Comparison of ENCODE assay signal across 8 cellular contexts in genomic region chr4:153248641-153249198, GRCh38. TPM values are rescaled to one million over a fixed set of nuclear protein-coding genes. Genes with fewer than 3 reads are reported as not detected.
DNase-seq lines count a peak whose midpoint lies in the region; ATAC-seq and TF ChIP-seq lines count a peak whose summit lies in the region.

No MANE protein-coding gene starts in this region.

- no peak overlapping the region for H3K27ac Mint-ChIP-seq in activated CD4-positive, alpha-beta T cell treated with anti-CD3 and anti-CD28 coated beads, Interleukin-2, amount 10 ng/mL, durations not matched to agents 24 days and 14 days

- H3K4me3 Mint-ChIP-seq in activated CD4-positive, alpha-beta T cell treated with anti-CD3 and anti-CD28 coated beads, Interleukin-2, amount 10 ng/mL, durations not matched to agents 24 days and 14 days, result peak overlapping the region; percentile 89

- H3K27me3 ChIP-seq in brain microvascular endothelial cell (replicated peaks) (no peaks in the 10 kb centered on the region), upper lobe of right lung (no peaks in the 10 kb centered on the region)

- intact Hi-C loops in activated CD4-positive, alpha-beta T cell treated with anti-CD3 and anti-CD28 coated beads, Interleukin-2, amount 10 ng/mL, durations not matched to agents 24 days and 14 days (cut with micrococcal nuclease), result loop anchor here (2.0 kb wide), 2 partner anchors 26 to 96 kb away; no protein-coding TSS in a partner anchor
- intact Hi-C loops in lower leg skin (cut with DNase I; ENCODE audit: low total_unique reads), result no loop called here
- intact Hi-C loops in upper lobe of right lung (cut with DNase I), result no loop called here

- H3K9me3 Mint-ChIP-seq in activated CD4-positive, alpha-beta T cell treated with anti-CD3 and anti-CD28 coated beads, Interleukin-2, amount 10 ng/mL, durations not matched to agents 24 days and 14 days, result no peaks in the 10 kb centered on the region

- no peaks in the 10 kb centered on the region for H3K9me3 ChIP-seq in upper lobe of right lung

- peaks cover 4% of the 10 kb centered on the region for H3K27me3 Mint-ChIP-seq in activated CD4-positive, alpha-beta T cell treated with anti-CD3 and anti-CD28 coated beads, Interleukin-2, amount 10 ng/mL, durations not matched to agents 24 days and 14 days

- WGBS in lower leg skin, 2 donors, result 17 to 20% methylated on average over 14 of the region's 14 CpGs

- no peak overlapping the region for H3K27ac ChIP-seq in brain microvascular endothelial cell
- H3K27ac ChIP-seq in upper lobe of right lung, result no peak overlapping the region

- ATAC-seq in upper lobe of right lung, result peak; percentile 6
- ATAC-seq in HG03439 (IDR thresholded peaks at IDR 0.05; ENCODE audit: unreplicated experiment), result no peak

- H3K4me1 ChIP-seq in upper lobe of right lung, result peaks cover 5% of the 10 kb centered on the region

- H3K4me1 Mint-ChIP-seq in activated CD4-positive, alpha-beta T cell treated with anti-CD3 and anti-CD28 coated beads, Interleukin-2, amount 10 ng/mL, durations not matched to agents 24 days and 14 days, result peaks cover 9% of the 10 kb centered on the region

- TF ChIP-seq CTCF in brain microvascular endothelial cell (IDR thresholded peaks at IDR 0.05; ENCODE audit: low read depth, low read length, missing control alignments) (peak; percentile 13), lower leg skin (IDR thresholded peaks at IDR 0.05) (no peak), upper lobe of right lung (IDR thresholded peaks at IDR 0.05) (no peak)

- DNase-seq in activated CD4-positive, alpha-beta T cell treated with anti-CD3 and anti-CD28 coated beads, Interleukin-2, amount 10 ng/mL, durations not matched to agents 24 days and 14 days, result no peak
- no peak for DNase-seq in activated CD4-positive, alpha-beta T cell treated with anti-CD3 and anti-CD28 coated beads, Interleukin-2, amount 50 U/mL, for 4 hours
- DNase-seq in NCI-H187 (lab: John Stamatoyannopoulos, UW) (peak; percentile 17 to 59), brain microvascular endothelial cell (no peak), lower leg skin (ENCODE audit: low spot score in 2 of 2) (peak in 1 of 2 donors; percentile 84), upper lobe of right lung (no peak)
- DNase-seq in stimulated activated CD4-positive, alpha-beta T cell treated with anti-CD3 and anti-CD28 coated beads, Interleukin-12 subunit alpha, Interleukin-12 subunit beta, amount 100 ng/mL, for 4 hours, result no peak

- H3K36me3 Mint-ChIP-seq in activated CD4-positive, alpha-beta T cell treated with anti-CD3 and anti-CD28 coated beads, Interleukin-2, amount 10 ng/mL, durations not matched to agents 24 days and 14 days (ENCODE audit: low read depth), result no peaks in the 10 kb centered on the region

- H3K36me3 ChIP-seq in brain microvascular endothelial cell (replicated peaks), result no peaks in the 10 kb centered on the region
- no peaks in the 10 kb centered on the region for H3K36me3 ChIP-seq in upper lobe of right lung

- H3K4me3 ChIP-seq in brain microvascular endothelial cell (ENCODE audit: low read depth, low read length) (peak overlapping the region; percentile 63), lower leg skin (ENCODE audit: low read depth, poor library complexity, severe bottlenecking) (peak overlapping the region; percentile 27), upper lobe of right lung (peak overlapping the region; percentile 54)

- no peak for TF ChIP-seq POLR2A in lower leg skin (IDR thresholded peaks at IDR 0.05)

- in situ Hi-C loops in brain microvascular endothelial cell (cut with HindIII; ENCODE audit: low pct_ligation_motif_present, low sequenced_read_pairs), result no loop called here

RNA-seq across cellular contexts. Expression of gene TRIM2, which starts 44.5 kb away (rescaled TPM):
- total RNA-seq in activated CD4-positive, alpha-beta T cell treated with anti-CD3 and anti-CD28 coated beads, Interleukin-2, amount 10 ng/mL, durations not matched to agents 24 days and 14 days, result 0.21 TPM in 1 of 2 replicates, not detected in the other
- total RNA-seq in lower leg skin, result 10 to 100 TPM; 10.9 to 45.4 (median 29.2) TPM
- total RNA-seq in upper lobe of right lung, result 35.9 TPM

Comparison
In these comparisons a context has a peak if more than half of its experiments do, and no peak if none do; other contexts are left out.
1. DNase-seq: peak in NCI-H187 (2 of 2); none in activated CD4-positive, alpha-beta T cell treated with anti-CD3 and anti-CD28 coated beads, Interleukin-2, amount 10 ng/mL, durations not matched to agents 24 days and 14 days (single experiment), activated CD4-positive, alpha-beta T cell treated with anti-CD3 and anti-CD28 coated beads, Interleukin-2, amount 50 U/mL, for 4 hours (0 of 2), brain microvascular endothelial cell (single experiment), upper lobe of right lung (single experiment) and stimulated activated CD4-positive, alpha-beta T cell treated with anti-CD3 and anti-CD28 coated beads, Interleukin-12 subunit alpha, Interleukin-12 subunit beta, amount 100 ng/mL, for 4 hours (single experiment).
2. Peak in every context shown above with its lines, with median percentiles within 50 percentile points of each other: H3K4me3 ChIP-seq.